20 cellular contexts compared by ENCODE assay signal in the genomic region with DNA sequence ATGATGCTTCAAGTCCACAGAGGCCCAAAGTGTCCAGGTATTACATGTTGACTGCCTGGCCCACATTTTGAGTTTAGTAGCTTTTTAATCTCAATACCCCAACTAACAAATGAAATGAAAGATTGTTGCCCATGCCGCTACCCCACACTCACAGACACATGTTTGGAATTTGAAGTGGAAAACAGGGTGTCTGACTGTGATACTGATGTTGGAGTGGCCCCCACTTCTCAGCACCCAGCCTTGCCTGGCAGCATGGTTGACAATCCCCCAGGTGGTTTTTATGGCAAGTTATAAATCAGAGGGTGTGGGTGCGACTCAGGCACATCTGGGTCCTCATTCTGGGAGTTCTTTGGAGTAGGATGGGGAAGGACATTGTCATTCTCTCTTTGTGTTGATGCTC.
"Had no signal": no experiment of that assay in that cellular context is flagged by ENCODE, and none has a peak within 500 bp of the region (broad histone marks: within the 10 kb centered on the region; RNA-seq: fewer than 3 reads in every experiment).

No MANE protein-coding gene starts in this region.

- H3K36me3 Mint-ChIP-seq: activated naive CD8-positive, alpha-beta T cell treated with anti-CD3 and anti-CD28 coated beads for 36 hours; memory B cell; naive B cell; neural progenitor cell; stimulated activated naive B cell treated with anti-CD40 and anti-IgM and Interleukin-4, amounts not matched to agents 10 μg/mL and 1 μg/mL and 100 μg/mL, for 72 hours; T-cell had no signal

- H3K4me1 ChIP-seq: neural progenitor cell had no signal

- H3K4me2 ChIP-seq: neural progenitor cell had no signal

- H3K9ac ChIP-seq: neural progenitor cell had no signal

- H3K4me1 Mint-ChIP-seq: activated T-helper 17 cell treated with anti-CD3 and anti-CD28 coated beads, Interleukin-2, amount 50 U/mL, for 72 hours; memory B cell; neural progenitor cell had no signal

- H3K27ac ChIP-seq: neural progenitor cell had no signal

- H3K4me3 ChIP-seq: mucosa of descending colon, neural progenitor cell, ovary, thoracic aorta had no signal

- H3K9me3 Mint-ChIP-seq: activated naive CD8-positive, alpha-beta T cell treated with anti-CD3 and anti-CD28 coated beads for 36 hours; activated T-helper 17 cell treated with anti-CD3 and anti-CD28 coated beads, Interleukin-2, amount 50 U/mL, for 72 hours; effector memory CD8-positive, alpha-beta T cell; neural progenitor cell; T-cell had no signal

- H3K4me3 Mint-ChIP-seq: activated naive CD8-positive, alpha-beta T cell treated with anti-CD3 and anti-CD28 coated beads for 36 hours; activated T-helper 17 cell treated with anti-CD3 and anti-CD28 coated beads, Interleukin-2, amount 50 U/mL, for 72 hours; effector memory CD8-positive, alpha-beta T cell; memory B cell; naive B cell; neural progenitor cell; stimulated activated naive B cell treated with anti-CD40 and anti-IgM and Interleukin-4, amounts not matched to agents 10 μg/mL and 1 μg/mL and 100 μg/mL, for 72 hours; T-cell had no signal

- H3K9me3 ChIP-seq: mucosa of descending colon, ovary, thoracic aorta had no signal

- ATAC-seq: activated T-helper 17 cell treated with anti-CD3 and anti-CD28 coated beads, Interleukin-2, amount 50 U/mL, for 72 hours; effector memory CD8-positive, alpha-beta T cell; left ventricle myocardium superior; sciatic nerve; SK-N-SH treated with all-trans-retinoic acid at 6 μM for 48 hours; stimulated activated naive B cell treated with anti-CD40 and anti-IgM and Interleukin-4, amounts not matched to agents 10 μg/mL and 1 μg/mL and 100 μg/mL, for 72 hours; T-cell had no signal

- H2AFZ ChIP-seq: neural progenitor cell had no signal

- H3K27ac Mint-ChIP-seq: activated naive CD8-positive, alpha-beta T cell treated with anti-CD3 and anti-CD28 coated beads for 36 hours; activated T-helper 17 cell treated with anti-CD3 and anti-CD28 coated beads, Interleukin-2, amount 50 U/mL, for 72 hours; effector memory CD8-positive, alpha-beta T cell; memory B cell; neural progenitor cell; stimulated activated naive B cell treated with anti-CD40 and anti-IgM and Interleukin-4, amounts not matched to agents 10 μg/mL and 1 μg/mL and 100 μg/mL, for 72 hours; T-cell had no signal

- H3K27me3 Mint-ChIP-seq: memory B cell had no signal

- H3K36me3 ChIP-seq: neural progenitor cell, ovary, thoracic aorta had no signal

- H3K27me3 ChIP-seq: neural progenitor cell, ovary had no signal

- DNase-seq: activated CD4-positive, alpha-beta T cell treated with anti-CD3 and anti-CD28 coated beads for 48 hours; activated CD4-positive, CD25-positive, alpha-beta regulatory T cell; activated naive CD4-positive, alpha-beta T cell; activated naive CD8-positive, alpha-beta T cell treated with anti-CD3 and anti-CD28 coated beads for 36 hours; amniotic stem cell; dermis blood vessel endothelial cell; effector memory CD8-positive, alpha-beta T cell; left ventricle myocardium superior; naive B cell; stimulated activated CD4-positive, alpha-beta T cell treated with anti-CD3 and anti-CD28 coated beads, Interleukin-4, amount 100 ng/mL, for 4 hours; stimulated activated naive B cell treated with anti-CD40 and anti-IgM and Interleukin-4, amounts not matched to agents 10 μg/mL and 1 μg/mL and 100 μg/mL, for 72 hours; T-cell had no signal
